ENCODE assay signal across 24 cellular contexts in the genomic region with DNA sequence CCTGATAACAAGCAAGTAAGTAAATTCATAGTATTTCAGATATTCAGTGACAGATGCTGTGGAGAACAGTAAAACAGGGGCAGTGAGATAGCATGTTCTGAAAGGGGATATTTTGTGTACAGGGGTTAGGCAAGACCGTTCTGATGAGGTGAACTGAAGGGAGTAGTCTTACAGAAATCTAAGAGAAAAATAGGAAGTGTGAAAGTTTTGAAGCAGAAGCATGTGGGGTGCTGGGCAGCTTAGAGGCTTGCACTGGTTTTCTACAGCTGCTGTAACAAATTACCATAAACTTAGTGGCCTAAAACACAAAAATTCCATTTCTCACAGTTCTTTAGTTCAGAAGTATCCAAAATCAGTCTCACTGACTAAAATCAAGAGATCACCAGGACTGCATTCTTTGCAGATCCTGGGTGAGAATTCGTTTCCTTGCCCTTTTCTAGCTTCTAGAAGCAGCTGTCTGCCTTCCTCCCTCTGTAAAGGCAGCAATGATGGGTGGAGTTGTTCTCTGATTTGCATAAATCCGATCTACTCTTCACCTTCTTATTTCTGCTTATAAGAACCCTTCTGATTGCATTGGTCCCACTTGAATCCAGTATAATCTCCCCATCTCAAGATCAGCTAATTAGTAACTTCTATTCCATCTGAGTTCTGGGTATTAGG. TPM values are rescaled to one million over a fixed set of nuclear protein-coding genes. Genes with fewer than 3 reads are reported as not detected.
DNase-seq lines count a peak whose midpoint lies in the region; ATAC-seq, FAIRE-seq and TF ChIP-seq lines count a peak whose summit lies in the region.
"Had no signal": no experiment of that assay in that cellular context is flagged by ENCODE, and none has a peak within 500 bp of the region (broad histone marks: within the 10 kb centered on the region; RNA-seq: fewer than 3 reads in every experiment).

No MANE protein-coding gene starts in this region.

- FAIRE-seq in GM19239 (lab: Jason Lieb, UNC): no peak
- FAIRE-seq: keratinocyte had no signal

- H3K27ac Mint-ChIP-seq in T-helper 17 cell: no peak overlapping the region
- H3K27ac Mint-ChIP-seq: activated naive CD8-positive, alpha-beta T cell; T-helper 2 cell treated with Interferon-gamma antibody and Interleukin-4, amounts not matched to agents 5 μg/mL and 100 μg/mL, for 36 hours had no signal

- DNase-seq in GM20000 (ENCODE audit: low spot score) (peak; percentile 34), NCI-H524 (lab: John Stamatoyannopoulos, UW) (peak; percentile 72 to 92), T-helper 17 cell (no peak), spleen (no peak), GM19239 (ENCODE audit: insufficient read length, low spot score) (no peak)
- no peak for DNase-seq in stimulated activated CD4-positive, alpha-beta T cell treated with anti-CD3 and anti-CD28 coated beads, Interleukin-12 subunit alpha, Interleukin-12 subunit beta, amount 100 ng/mL, for 4 hours
- DNase-seq: activated CD4-positive, alpha-beta T cell treated with anti-CD3 and anti-CD28 coated beads for 48 hours; activated T-cell treated with anti-CD3 and anti-CD28 coated beads, Interleukin-2, amount 50 U/mL, for 1 hour; DMS53; heart left ventricle; NCI-H1436; NCI-H446; RPMI8226; sigmoid colon; stimulated activated CD4-positive, alpha-beta T cell treated with anti-CD3 and anti-CD28 coated beads, Interleukin-2, amount 100 ng/mL, for 48 hours had no signal

- H3K4me1 ChIP-seq in spleen: peaks cover 0 to 23% (median 14%) of the 10 kb centered on the region in 6 donors
- H3K4me1 ChIP-seq: esophagus muscularis mucosa, heart left ventricle, sigmoid colon had no signal

- H3K4me3 Mint-ChIP-seq in T-helper 17 cell: no peak overlapping the region
- H3K4me3 Mint-ChIP-seq: activated naive CD8-positive, alpha-beta T cell; T-helper 2 cell treated with Interferon-gamma antibody and Interleukin-4, amounts not matched to agents 5 μg/mL and 100 μg/mL, for 36 hours had no signal

- peaks cover 41% of the 10 kb centered on the region for H3K27me3 Mint-ChIP-seq in T-helper 17 cell

- ATAC-seq in T-helper 17 cell: peak; percentile 66
- ATAC-seq in GM19397 (IDR thresholded peaks at IDR 0.05; ENCODE audit: unreplicated experiment): no peak
- ATAC-seq in SK-N-SH treated with all-trans-retinoic acid at 6 μM for 48 hours: no peak

- no peaks in the 10 kb centered on the region for H3K4me1 Mint-ChIP-seq in T-helper 17 cell

- H3K27ac ChIP-seq in spleen: peak overlapping the region in 6 of 8 donors; percentile 47 to 90 (median 82)
- H3K27ac ChIP-seq: esophagus muscularis mucosa, sigmoid colon had no signal

- no peaks in the 10 kb centered on the region for H3K36me3 Mint-ChIP-seq in T-helper 17 cell (ENCODE audit: low read depth)
- H3K36me3 Mint-ChIP-seq: activated naive CD8-positive, alpha-beta T cell had no signal

- 20 to 33% (median 28%) methylated on average over 3 of the region's 3 CpGs for WGBS in spleen, 5 donors

- intact Hi-C loops in spleen (cut with DNase I; ENCODE audit: low total_unique reads): no loop called here

- H3K36me3 ChIP-seq in spleen: no peaks in the 10 kb centered on the region
- H3K36me3 ChIP-seq: esophagus muscularis mucosa, heart left ventricle, sigmoid colon had no signal

- H3K4me3 ChIP-seq in spleen: no peak overlapping the region
- H3K4me3 ChIP-seq: esophagus muscularis mucosa, heart left ventricle, sigmoid colon had no signal

- TF ChIP-seq POLR2A in spleen (IDR thresholded peaks at IDR 0.05): no peak

- TF ChIP-seq CTCF in GM20000 (IDR thresholded peaks at IDR 0.05; ENCODE audit: extremely low read depth, missing control alignments): no peak
- TF ChIP-seq CTCF in spleen (IDR thresholded peaks at IDR 0.05 in 8 of 11, conservative IDR thresholded peaks at IDR 0.05 in 3 of 11): no peak

- H3K9me3 ChIP-seq in T-helper 17 cell (ENCODE audit: control insufficient read depth, low read length, poor library complexity, severe bottlenecking): no peaks in the 10 kb centered on the region
- H3K9me3 ChIP-seq in spleen: no peaks in the 10 kb centered on the region
- H3K9me3 ChIP-seq: esophagus muscularis mucosa, heart left ventricle, sigmoid colon had no signal

- H3K27me3 ChIP-seq in spleen (replicated peaks in 1 of 7): peaks cover 0 to 97% (median 30%) of the 10 kb centered on the region in 7 donors

TF ChIP-seq in SK-N-SH treated with all-trans-retinoic acid at 6 μM for 48 hours, 23 proteins besides CTCF, POLR2A, EP300 and RAD21:
- TF ChIP-seq, protein P1, sequence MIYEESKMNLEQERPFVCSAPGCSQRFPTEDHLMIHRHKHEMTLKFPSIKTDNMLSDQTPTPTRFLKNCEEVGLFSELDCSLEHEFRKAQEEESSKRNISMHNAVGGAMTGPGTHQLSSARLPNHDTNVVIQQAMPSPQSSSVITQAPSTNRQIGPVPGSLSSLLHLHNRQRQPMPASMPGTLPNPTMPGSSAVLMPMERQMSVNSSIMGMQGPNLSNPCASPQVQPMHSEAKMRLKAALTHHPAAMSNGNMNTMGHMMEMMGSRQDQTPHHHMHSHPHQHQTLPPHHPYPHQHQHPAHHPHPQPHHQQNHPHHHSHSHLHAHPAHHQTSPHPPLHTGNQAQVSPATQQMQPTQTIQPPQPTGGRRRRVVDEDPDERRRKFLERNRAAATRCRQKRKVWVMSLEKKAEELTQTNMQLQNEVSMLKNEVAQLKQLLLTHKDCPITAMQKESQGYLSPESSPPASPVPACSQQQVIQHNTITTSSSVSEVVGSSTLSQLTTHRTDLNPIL (CRISPR knock-in tag; IDR thresholded peaks at IDR 0.05; ENCODE audit: low read depth): no peak
- TF ChIP-seq ZNF565 (CRISPR knock-in tag; conservative IDR thresholded peaks at IDR 0.05; ENCODE audit: low read depth) (no peak), ISL1 (CRISPR knock-in tag; IDR thresholded peaks at IDR 0.05) (no peak), PPARA (CRISPR knock-in tag; IDR thresholded peaks at IDR 0.05; ENCODE audit: borderline replicate concordance) (no peak), RARB (CRISPR knock-in tag; IDR thresholded peaks at IDR 0.05) (no peak), TCF4 (CRISPR knock-in tag; IDR thresholded peaks at IDR 0.05; ENCODE audit: borderline replicate concordance) (no peak), SNAI2 (CRISPR knock-in tag; IDR thresholded peaks at IDR 0.05) (no peak), ESRRG (CRISPR knock-in tag; IDR thresholded peaks at IDR 0.05) (no peak), ARNTL (CRISPR knock-in tag; IDR thresholded peaks at IDR 0.05; ENCODE audit: borderline replicate concordance, low read depth) (no peak), ZNF70 (CRISPR knock-in tag; IDR thresholded peaks at IDR 0.05) (no peak), OSR1 (CRISPR knock-in tag; IDR thresholded peaks at IDR 0.05) (no peak), ZFP3 (CRISPR knock-in tag; IDR thresholded peaks at IDR 0.05) (no peak), ZFP30 (CRISPR knock-in tag; IDR thresholded peaks at IDR 0.05) (no peak)
- TF ChIP-seq, protein P2, sequence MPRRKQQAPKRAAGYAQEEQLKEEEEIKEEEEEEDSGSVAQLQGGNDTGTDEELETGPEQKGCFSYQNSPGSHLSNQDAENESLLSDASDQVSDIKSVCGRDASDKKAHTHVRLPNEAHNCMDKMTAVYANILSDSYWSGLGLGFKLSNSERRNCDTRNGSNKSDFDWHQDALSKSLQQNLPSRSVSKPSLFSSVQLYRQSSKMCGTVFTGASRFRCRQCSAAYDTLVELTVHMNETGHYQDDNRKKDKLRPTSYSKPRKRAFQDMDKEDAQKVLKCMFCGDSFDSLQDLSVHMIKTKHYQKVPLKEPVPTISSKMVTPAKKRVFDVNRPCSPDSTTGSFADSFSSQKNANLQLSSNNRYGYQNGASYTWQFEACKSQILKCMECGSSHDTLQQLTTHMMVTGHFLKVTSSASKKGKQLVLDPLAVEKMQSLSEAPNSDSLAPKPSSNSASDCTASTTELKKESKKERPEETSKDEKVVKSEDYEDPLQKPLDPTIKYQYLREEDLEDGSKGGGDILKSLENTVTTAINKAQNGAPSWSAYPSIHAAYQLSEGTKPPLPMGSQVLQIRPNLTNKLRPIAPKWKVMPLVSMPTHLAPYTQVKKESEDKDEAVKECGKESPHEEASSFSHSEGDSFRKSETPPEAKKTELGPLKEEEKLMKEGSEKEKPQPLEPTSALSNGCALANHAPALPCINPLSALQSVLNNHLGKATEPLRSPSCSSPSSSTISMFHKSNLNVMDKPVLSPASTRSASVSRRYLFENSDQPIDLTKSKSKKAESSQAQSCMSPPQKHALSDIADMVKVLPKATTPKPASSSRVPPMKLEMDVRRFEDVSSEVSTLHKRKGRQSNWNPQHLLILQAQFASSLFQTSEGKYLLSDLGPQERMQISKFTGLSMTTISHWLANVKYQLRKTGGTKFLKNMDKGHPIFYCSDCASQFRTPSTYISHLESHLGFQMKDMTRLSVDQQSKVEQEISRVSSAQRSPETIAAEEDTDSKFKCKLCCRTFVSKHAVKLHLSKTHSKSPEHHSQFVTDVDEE (CRISPR knock-in tag; IDR thresholded peaks at IDR 0.05): no peak
- TF ChIP-seq, protein P3, sequence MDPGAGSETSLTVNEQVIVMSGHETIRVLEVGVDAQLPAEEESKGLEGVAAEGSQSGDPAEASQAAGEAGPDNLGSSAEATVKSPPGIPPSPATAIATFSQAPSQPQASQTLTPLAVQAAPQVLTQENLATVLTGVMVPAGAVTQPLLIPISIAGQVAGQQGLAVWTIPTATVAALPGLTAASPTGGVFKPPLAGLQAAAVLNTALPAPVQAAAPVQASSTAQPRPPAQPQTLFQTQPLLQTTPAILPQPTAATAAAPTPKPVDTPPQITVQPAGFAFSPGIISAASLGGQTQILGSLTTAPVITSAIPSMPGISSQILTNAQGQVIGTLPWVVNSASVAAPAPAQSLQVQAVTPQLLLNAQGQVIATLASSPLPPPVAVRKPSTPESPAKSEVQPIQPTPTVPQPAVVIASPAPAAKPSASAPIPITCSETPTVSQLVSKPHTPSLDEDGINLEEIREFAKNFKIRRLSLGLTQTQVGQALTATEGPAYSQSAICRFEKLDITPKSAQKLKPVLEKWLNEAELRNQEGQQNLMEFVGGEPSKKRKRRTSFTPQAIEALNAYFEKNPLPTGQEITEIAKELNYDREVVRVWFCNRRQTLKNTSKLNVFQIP (CRISPR knock-in tag; IDR thresholded peaks at IDR 0.05; ENCODE audit: borderline replicate concordance, low read depth): no peak

RNA-seq across cellular contexts. Expression of a gene that starts 7.5 kb away (rescaled TPM):
- total RNA-seq in T-helper 17 cell: not detected
- total RNA-seq in spleen: 1 to 10 TPM in 5 of 7 donors, under 1 TPM in 2; 0.17 to 1.8 (median 1.0) TPM
- polyA plus RNA-seq in spleen: under 1 TPM; 0.05 to 0.32 (median 0.09) TPM
- total RNA-seq: dermis microvascular lymphatic vessel endothelial cell, sigmoid colon had no signal
- polyA plus RNA-seq: BJ had no signal

RNA-seq across cellular contexts. Expression of a gene that starts 55.1 kb away (rescaled TPM):
- not detected for total RNA-seq in T-helper 17 cell
- total RNA-seq in spleen: not detected
- not detected for polyA plus RNA-seq in spleen
- total RNA-seq: dermis microvascular lymphatic vessel endothelial cell, esophagus muscularis mucosa, heart left ventricle, sigmoid colon had no signal
- polyA plus RNA-seq: BJ, heart left ventricle, keratinocyte, sigmoid colon, thymus had no signal

Comparison
In these comparisons a context has a peak if more than half of its experiments do, and no peak if none do; other contexts are left out.
1. DNase-seq: peak in GM20000 (single experiment) and NCI-H524 (2 of 2); none in T-helper 17 cell (0 of 3), spleen (single experiment), stimulated activated CD4-positive, alpha-beta T cell treated with anti-CD3 and anti-CD28 coated beads, Interleukin-12 subunit alpha, Interleukin-12 subunit beta, amount 100 ng/mL, for 4 hours (single experiment) and GM19239 (single experiment).